ENCODE assay signal across 17 cellular contexts in the genomic region with DNA sequence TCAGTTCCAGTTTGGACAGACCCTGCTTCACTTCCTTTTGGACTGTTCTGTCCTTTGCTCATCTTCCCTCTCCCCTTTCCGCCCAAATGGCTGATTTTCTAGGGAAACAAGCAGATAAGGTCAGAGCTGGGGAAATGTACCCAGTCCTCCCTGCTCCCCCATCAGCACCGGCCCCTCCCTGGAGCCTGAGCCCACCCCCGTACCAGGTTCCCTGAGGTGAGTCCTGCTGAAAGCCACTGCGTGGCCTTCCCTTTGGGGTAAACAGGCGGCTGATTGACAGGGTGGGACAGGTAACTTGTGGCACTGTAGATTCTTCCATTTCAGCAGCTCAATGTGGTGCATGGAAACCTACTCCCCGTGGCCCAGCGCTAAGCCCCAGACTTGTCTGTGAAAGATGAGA.
"Had no signal": no experiment of that assay in that cellular context is flagged by ENCODE, and none has a peak within 500 bp of the region (broad histone marks: within the 10 kb centered on the region; RNA-seq: fewer than 3 reads in every experiment).

No MANE protein-coding gene starts in this region.

- ATAC-seq: gastrocnemius medialis, heart right ventricle, left cardiac atrium, left lung, left ventricle myocardium superior, lower lobe of right lung had no signal

- H3K4me1 ChIP-seq: colonic mucosa, esophagus muscularis mucosa, gastrocnemius medialis, heart right ventricle, left lung, lower lobe of right lung had no signal

- H3K4me3 ChIP-seq: colonic mucosa, dorsolateral prefrontal cortex, esophagus muscularis mucosa, gastrocnemius medialis, heart right ventricle, left lung, lower lobe of right lung had no signal

- H3K27me3 ChIP-seq: colonic mucosa had no signal

- DNase-seq: colonic mucosa; dermis blood vessel endothelial cell; dorsolateral prefrontal cortex; effector CD4-positive, alpha-beta T cell; effector memory CD4-positive, alpha-beta T cell; foreskin melanocyte; gastrocnemius medialis; glutamatergic neuron; heart right ventricle; hippocampal formation; left cardiac atrium; left lung; left ventricle myocardium superior; lower lobe of right lung; mesenchymal stem cell; midbrain had no signal

- H3K27ac ChIP-seq: colonic mucosa, dorsolateral prefrontal cortex, esophagus muscularis mucosa, gastrocnemius medialis, heart right ventricle, left lung, lower lobe of right lung had no signal

- H3K9me3 ChIP-seq: colonic mucosa, gastrocnemius medialis, heart right ventricle, left lung, lower lobe of right lung had no signal

- H3K36me3 ChIP-seq: colonic mucosa, esophagus muscularis mucosa, gastrocnemius medialis, heart right ventricle, left lung, lower lobe of right lung had no signal
